In genomic region chr19:10009269-10009665, GRCh38 we compare ENCODE assay signal across 8 cellular contexts. TPM values are rescaled to one million over a fixed set of nuclear protein-coding genes. Genes with fewer than 3 reads are reported as not detected.
DNase-seq lines count a peak whose midpoint lies in the region; ATAC-seq and TF ChIP-seq lines count a peak whose summit lies in the region.

No MANE protein-coding gene starts in this region.

- H3K27ac ChIP-seq in BLaER1: no peak overlapping the region
- peak overlapping the region; percentile 87 for H3K27ac ChIP-seq in RWPE1
- H3K27ac ChIP-seq in stomach smooth muscle (ENCODE audit: low read length): no peak overlapping the region

- POLR2A ChIA-PET in RWPE1 (lab: Yijun Ruan, JAX; ENCODE audit: low non-redundant PET): interaction anchor here (0.6 kb wide), 1 partner anchor 681 kb away, joined by 4 read pairs; no protein-coding TSS in a partner anchor

- DNase-seq in RWPE1 (ENCODE audit: low spot score) (peak; percentile 60), cardiac fibroblast (ENCODE audit: low read depth in 2 of 2) (peak; percentile 93), left lobe of liver (ENCODE audit: low spot score) (no peak)

- peak; percentile 78 for ATAC-seq in left lobe of liver
- ATAC-seq in GM21447 (IDR thresholded peaks at IDR 0.05; ENCODE audit: unreplicated experiment): no peak
- no peak for ATAC-seq in HG02610 (IDR thresholded peaks at IDR 0.05; ENCODE audit: unreplicated experiment)
- ATAC-seq in GM19023 (IDR thresholded peaks at IDR 0.05; ENCODE audit: unreplicated experiment): no peak

- H3K9ac ChIP-seq in BLaER1 (no peak overlapping the region), stomach smooth muscle (ENCODE audit: low read length in 2 of 2) (no peak overlapping the region)

- H3K9me3 ChIP-seq in BLaER1 (no peaks in the 10 kb centered on the region), stomach smooth muscle (ENCODE audit: control insufficient read depth in 2 of 2, low read length in 2 of 2) (no peaks in the 10 kb centered on the region)

- peak overlapping the region; percentile 75 for H3K4me2 ChIP-seq in BLaER1

- peaks cover 26% of the 10 kb centered on the region for H3K27me3 ChIP-seq in BLaER1
- peaks cover 32 to 34% of the 10 kb centered on the region in 2 donors for H3K27me3 ChIP-seq in stomach smooth muscle (ENCODE audit: control insufficient read depth in 1 of 2, insufficient read depth in 2 of 2, low read length in 2 of 2)

- H3K4me3 ChIP-seq in BLaER1 (no peak overlapping the region), cardiac fibroblast (replicated peaks in 1 of 2; ENCODE audit: low read depth in 2 of 2, low read length in 2 of 2) (peak overlapping the region; percentile 38 to 63), stomach smooth muscle (ENCODE audit: low read length in 2 of 2) (peak overlapping the region; percentile 22 to 77)

- H3K36me3 ChIP-seq in BLaER1: no peaks in the 10 kb centered on the region
- no peaks in the 10 kb centered on the region for H3K36me3 ChIP-seq in stomach smooth muscle (ENCODE audit: control insufficient read depth in 2 of 2, insufficient read depth in 2 of 2, low read length in 2 of 2)

- TF ChIP-seq CTCF in RWPE1 (conservative IDR thresholded peaks at IDR 0.05; ENCODE audit: low read depth): no peak
- no peak for TF ChIP-seq CTCF in cardiac fibroblast (IDR thresholded peaks at IDR 0.05; ENCODE audit: low read depth, low read length)

- CTCF ChIA-PET in RWPE1 (lab: Yijun Ruan, JAX): no interaction called here

- H3K4me1 ChIP-seq in BLaER1 (peaks cover 61% of the 10 kb centered on the region), stomach smooth muscle (ENCODE audit: control insufficient read depth, insufficient read depth, low read length) (peaks cover 9% of the 10 kb centered on the region)

- H4K20me1 ChIP-seq in BLaER1: peaks cover 7% of the 10 kb centered on the region; the same call in 1 of the 2 replicates

RNA-seq across cellular contexts. Expression of gene COL5A3, which starts 1.0 kb away (rescaled TPM):
- 24.3 TPM for total RNA-seq in left lobe of liver

RNA-seq across cellular contexts. Expression of gene RDH8, which starts 4.0 kb away (rescaled TPM):
- total RNA-seq in left lobe of liver: not detected
